In the genomic region with DNA sequence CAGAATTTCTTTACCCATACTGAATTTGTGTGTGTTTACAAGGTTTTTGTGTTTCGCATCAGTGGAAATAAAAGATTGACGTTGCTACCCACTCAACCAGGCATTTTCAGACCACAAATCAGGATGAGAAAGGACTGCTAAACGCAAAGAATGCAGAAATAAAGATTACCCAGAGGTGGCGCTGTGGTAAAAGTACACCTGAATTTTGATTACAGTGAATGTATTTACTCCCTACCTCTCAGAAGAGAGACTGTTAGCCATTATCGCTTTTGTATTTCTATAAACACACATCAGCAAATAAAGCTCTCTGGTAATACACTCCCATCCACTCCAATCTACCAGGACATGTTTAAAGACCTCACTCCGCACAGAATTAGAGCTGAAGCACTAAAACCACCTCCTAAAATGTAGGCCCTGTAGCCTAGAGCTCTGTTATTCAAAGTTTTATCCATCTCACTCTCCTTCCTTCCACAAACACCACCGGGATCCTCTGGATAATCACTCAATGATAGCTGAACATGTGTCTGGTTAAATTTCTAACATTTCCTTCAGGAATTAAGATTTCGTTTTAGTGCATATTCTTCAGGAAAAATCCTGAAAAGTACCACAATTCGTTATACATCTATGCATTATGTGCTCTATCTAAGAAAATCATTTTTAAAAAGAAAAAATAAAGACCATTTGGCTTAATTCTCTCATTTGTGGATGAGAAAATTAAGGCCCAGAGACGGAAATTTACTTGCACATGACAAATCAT, we compare ENCODE assay signal across 8 cellular contexts. TPM values are rescaled to one million over a fixed set of nuclear protein-coding genes. Genes with fewer than 3 reads are reported as not detected.
A peak's percentile ranks its signal among the peaks of the same experiment; 100 is the strongest.
DNase-seq lines count a peak whose midpoint lies in the region; ATAC-seq lines count a peak whose summit lies in the region.

No MANE protein-coding gene starts in this region.

- H3K4me1 Mint-ChIP-seq in activated T-cell treated with anti-CD3 and anti-CD28 coated beads, Interleukin-2, amount 50 U/mL, for 72 hours (ENCODE audit: low read depth): peaks cover 25% of the 10 kb centered on the region

- in situ Hi-C loops in Caki2 (cut with HindIII; ENCODE audit: low pct_unique_long_range_greater_than_20kb, low sequenced_read_pairs) (no loop called here), HAP-1 (cut with MboI; ENCODE audit: low sequenced_read_pairs) (no loop called here)

- H3K9me3 Mint-ChIP-seq in activated T-cell treated with anti-CD3 and anti-CD28 coated beads, Interleukin-2, amount 50 U/mL, for 72 hours: no peaks in the 10 kb centered on the region

- H3K27me3 Mint-ChIP-seq in activated T-cell treated with anti-CD3 and anti-CD28 coated beads, Interleukin-2, amount 50 U/mL, for 72 hours (ENCODE audit: low read depth): peaks cover 12% of the 10 kb centered on the region

- H3K27me3 ChIP-seq in HAP-1 (ENCODE audit: low read depth): no peaks in the 10 kb centered on the region

- intact Hi-C loops in head of caudate nucleus (cut with DNase I): loop anchor here (10.0 kb wide), 1 partner anchor 629 kb away; no protein-coding TSS in a partner anchor

- H3K4me3 Mint-ChIP-seq in activated T-cell treated with anti-CD3 and anti-CD28 coated beads, Interleukin-2, amount 50 U/mL, for 72 hours: no peak overlapping the region

- no peak for ATAC-seq in activated T-cell treated with anti-CD3 and anti-CD28 coated beads, Interleukin-2, amount 50 U/mL, for 72 hours (replicated peaks in 1 of 2)
- no peak for ATAC-seq in HG02610 (IDR thresholded peaks at IDR 0.05; ENCODE audit: unreplicated experiment)
- no peak for ATAC-seq in activated CD4-positive, CD25-positive, alpha-beta regulatory T cell treated with anti-CD3 and anti-CD28 coated beads, Interleukin-2, amount 50 U/mL, for 24 hours

- peak; percentile 41 for DNase-seq in Caki2 (ENCODE audit: low read depth)
- DNase-seq in HAP-1 (ENCODE audit: low spot score in 2 of 2): peak; percentile 66 to 71
- peak; percentile 97 for DNase-seq in NCI-H510A treated with DMSO at 0.1 percent for 48 hours (lab: John Stamatoyannopoulos, UW)
- peak; percentile 43 to 53 for DNase-seq in activated T-cell treated with anti-CD3 and anti-CD28 coated beads, Interleukin-2, amount 50 U/mL, for 72 hours
- peak in 27 of 42 donors; percentile 20 to 86 (median 61) for DNase-seq in head of caudate nucleus
- peak; percentile 37 to 51 for DNase-seq in stimulated activated CD4-positive, alpha-beta T cell treated with anti-CD3 and anti-CD28 coated beads, Interleukin-2, amount 100 ng/mL, for 48 hours

- no peaks in the 10 kb centered on the region for H3K36me3 ChIP-seq in HAP-1 (replicated peaks)

- no peak overlapping the region for H3K27ac Mint-ChIP-seq in activated T-cell treated with anti-CD3 and anti-CD28 coated beads, Interleukin-2, amount 50 U/mL, for 72 hours

- H3K4me3 ChIP-seq in HAP-1: no peak overlapping the region

- peaks cover 0 to 2% of the 10 kb centered on the region in 2 donors for H3K36me3 Mint-ChIP-seq in activated T-cell treated with anti-CD3 and anti-CD28 coated beads, Interleukin-2, amount 50 U/mL, for 72 hours (ENCODE audit: insufficient read depth in 2 of 2)

- H3K9me3 ChIP-seq in HAP-1: no peaks in the 10 kb centered on the region

- peaks cover 17% of the 10 kb centered on the region for H3K4me1 ChIP-seq in HAP-1

RNA-seq across cellular contexts. Expression of gene LMO4, which starts 2.5 kb away (rescaled TPM):
- total RNA-seq in Caki2 (2014; rRNA removed; shearing (Covaris generic); ENCODE audit: low replicate concordance): 14.8 and 20.5 TPM in 2 replicates
- total RNA-seq in activated T-cell treated with anti-CD3 and anti-CD28 coated beads, Interleukin-2, amount 50 U/mL, for 72 hours: 10 to 100 TPM; 28.9 to 31.8 TPM

Comparison
In these comparisons a context has a peak if more than half of its experiments do, and no peak if none do; other contexts are left out.
1. DNase-seq: peak in every context shown above with its lines; median percentile 97 in NCI-H510A treated with DMSO at 0.1 percent for 48 hours; 68 in HAP-1; 61 in head of caudate nucleus; 48 in activated T-cell treated with anti-CD3 and anti-CD28 coated beads, Interleukin-2, amount 50 U/mL, for 72 hours; 44 in stimulated activated CD4-positive, alpha-beta T cell treated with anti-CD3 and anti-CD28 coated beads, Interleukin-2, amount 100 ng/mL, for 48 hours; 41 in Caki2.